ENCODE assay signal across 6 cellular contexts in genomic region chr6:43075791-43076092, GRCh38. TPM values are rescaled to one million over a fixed set of nuclear protein-coding genes. Genes with fewer than 3 reads are reported as not detected.
DNase-seq lines count a peak whose midpoint lies in the region; ATAC-seq and TF ChIP-seq lines count a peak whose summit lies in the region.

No MANE protein-coding gene starts in this region.

- POLR2A ChIA-PET in activated CD4-positive, alpha-beta T cell treated with anti-CD3 and anti-CD28 coated beads for 36 hours (lab: Charles Lee): no interaction called here

- no peak overlapping the region for H3K9ac ChIP-seq in endodermal cell (ENCODE audit: extremely low read depth, low read length, poor library complexity, severe bottlenecking)

- TF ChIP-seq CTCF in endodermal cell (conservative IDR thresholded peaks at IDR 0.05): no peak

- H3K9me3 ChIP-seq in endodermal cell (ENCODE audit: control insufficient read depth, low read length): no peaks in the 10 kb centered on the region

- peak; percentile 6 for ATAC-seq in activated CD4-positive, alpha-beta T cell treated with anti-CD3 and anti-CD28 coated beads for 36 hours
- no peak for ATAC-seq in stimulated activated memory B cell treated with anti-CD40 and anti-IgM and Interleukin-4, amounts not matched to agents 10 μg/mL and 1 μg/mL and 100 μg/mL, for 72 hours

- H3K4me1 Mint-ChIP-seq in activated CD4-positive, alpha-beta T cell treated with anti-CD3 and anti-CD28 coated beads for 36 hours: peaks cover 7% of the 10 kb centered on the region
- H3K4me1 Mint-ChIP-seq in endodermal cell: peaks cover 20% of the 10 kb centered on the region
- H3K4me1 Mint-ChIP-seq in stimulated activated memory B cell treated with anti-CD40 and anti-IgM and Interleukin-4, amounts not matched to agents 10 μg/mL and 1 μg/mL and 100 μg/mL, for 72 hours: no peaks in the 10 kb centered on the region

- peaks cover 3% of the 10 kb centered on the region for H3K36me3 Mint-ChIP-seq in activated CD4-positive, alpha-beta T cell treated with anti-CD3 and anti-CD28 coated beads for 36 hours (ENCODE audit: low read depth)
- peaks cover 23% of the 10 kb centered on the region for H3K36me3 Mint-ChIP-seq in endodermal cell (ENCODE audit: low read depth)
- peaks cover 32% of the 10 kb centered on the region for H3K36me3 Mint-ChIP-seq in stimulated activated memory B cell treated with anti-CD40 and anti-IgM and Interleukin-4, amounts not matched to agents 10 μg/mL and 1 μg/mL and 100 μg/mL, for 72 hours

- peak overlapping the region; percentile 47 for H3K4me3 Mint-ChIP-seq in activated CD4-positive, alpha-beta T cell treated with anti-CD3 and anti-CD28 coated beads for 36 hours
- peak overlapping the region; percentile 88 for H3K4me3 Mint-ChIP-seq in endodermal cell
- peak overlapping the region; percentile 12 for H3K4me3 Mint-ChIP-seq in stimulated activated memory B cell treated with anti-CD40 and anti-IgM and Interleukin-4, amounts not matched to agents 10 μg/mL and 1 μg/mL and 100 μg/mL, for 72 hours

- DNase-seq in activated CD4-positive, alpha-beta T cell treated with anti-CD3 and anti-CD28 coated beads for 36 hours: no peak
- DNase-seq in activated CD4-positive, alpha-beta T cell treated with anti-CD3 and anti-CD28 coated beads for 4 hours: no peak
- no peak for DNase-seq in endodermal cell
- no peak for DNase-seq in NOMO-1 (lab: John Stamatoyannopoulos, UW; ENCODE audit: unreplicated experiment in 2 of 2)
- no peak for DNase-seq in NCI-H146 (lab: John Stamatoyannopoulos, UW)

- CTCF ChIA-PET in activated CD4-positive, alpha-beta T cell treated with anti-CD3 and anti-CD28 coated beads for 36 hours (lab: Charles Lee): interaction anchor here (2.2 kb wide), 1 partner anchor 68 kb away, joined by 10 read pairs; no protein-coding TSS in a partner anchor

- peak overlapping the region; percentile 66 for H3K27ac ChIP-seq in endodermal cell (ENCODE audit: low read depth, low read length)

- no peak overlapping the region for H3K27ac Mint-ChIP-seq in activated CD4-positive, alpha-beta T cell treated with anti-CD3 and anti-CD28 coated beads for 36 hours
- no peak overlapping the region for H3K27ac Mint-ChIP-seq in endodermal cell
- H3K27ac Mint-ChIP-seq in stimulated activated memory B cell treated with anti-CD40 and anti-IgM and Interleukin-4, amounts not matched to agents 10 μg/mL and 1 μg/mL and 100 μg/mL, for 72 hours: no peak overlapping the region

- peaks cover 8% of the 10 kb centered on the region for H3K4me1 ChIP-seq in endodermal cell (ENCODE audit: control insufficient read depth, insufficient read depth, low read length)

- H3K36me3 ChIP-seq in endodermal cell (ENCODE audit: control insufficient read depth, insufficient read depth, low read length): peaks cover 25% of the 10 kb centered on the region

- no peaks in the 10 kb centered on the region for H3K27me3 ChIP-seq in endodermal cell (ENCODE audit: control insufficient read depth, insufficient read depth, low read length, poor library complexity, severe bottlenecking)

- intact Hi-C loops in activated CD4-positive, alpha-beta T cell treated with anti-CD3 and anti-CD28 coated beads for 36 hours (cut with DNase I, micrococcal nuclease): no loop called here

- no peaks in the 10 kb centered on the region for H3K9me3 Mint-ChIP-seq in activated CD4-positive, alpha-beta T cell treated with anti-CD3 and anti-CD28 coated beads for 36 hours (ENCODE audit: low read depth)
- H3K9me3 Mint-ChIP-seq in endodermal cell: no peaks in the 10 kb centered on the region
- no peaks in the 10 kb centered on the region for H3K9me3 Mint-ChIP-seq in stimulated activated memory B cell treated with anti-CD40 and anti-IgM and Interleukin-4, amounts not matched to agents 10 μg/mL and 1 μg/mL and 100 μg/mL, for 72 hours

- H3K4me3 ChIP-seq in endodermal cell (ENCODE audit: low read length): peak overlapping the region; percentile 73

- H3K27me3 Mint-ChIP-seq in activated CD4-positive, alpha-beta T cell treated with anti-CD3 and anti-CD28 coated beads for 36 hours: peaks cover 9% of the 10 kb centered on the region
- H3K27me3 Mint-ChIP-seq in endodermal cell (ENCODE audit: insufficient read depth): no peaks in the 10 kb centered on the region
- peaks cover 32% of the 10 kb centered on the region for H3K27me3 Mint-ChIP-seq in stimulated activated memory B cell treated with anti-CD40 and anti-IgM and Interleukin-4, amounts not matched to agents 10 μg/mL and 1 μg/mL and 100 μg/mL, for 72 hours

- 0 to 20% methylated on average over 2 to 7 of the region's 7 CpGs for WGBS in endodermal cell (ENCODE audit: insufficient coverage in 1 of 2, insufficient read length in 1 of 2), 2 experiments

RNA-seq across cellular contexts. Expression of gene PTK7, which starts 0.4 kb away (rescaled TPM):
- total RNA-seq in activated CD4-positive, alpha-beta T cell treated with anti-CD3 and anti-CD28 coated beads for 36 hours: 1 to 10 TPM; 4.1 to 4.6 TPM
- 100 to 1,000 TPM; 167 to 183 TPM for total RNA-seq in endodermal cell
- 126 TPM for polyA plus RNA-seq in endodermal cell (2013, experiment 1 of 2)
- polyA plus RNA-seq in endodermal cell (2013, experiment 2 of 2): 121 TPM

RNA-seq across cellular contexts. Expression of gene KLC4, which starts 16.3 kb away (rescaled TPM):
- 10 to 100 TPM in 1 of 2 experiments, 1 to 10 TPM in 1; 10.0 to 10.1 TPM for total RNA-seq in activated CD4-positive, alpha-beta T cell treated with anti-CD3 and anti-CD28 coated beads for 36 hours
- 10 to 100 TPM; 36.6 to 38.0 TPM for total RNA-seq in endodermal cell
- 40.7 TPM for polyA plus RNA-seq in endodermal cell (2013, experiment 1 of 2)
- 35.4 TPM for polyA plus RNA-seq in endodermal cell (2013, experiment 2 of 2)

RNA-seq across cellular contexts. Expression of gene MRPL2, which starts 16.5 kb away (rescaled TPM):
- 100 to 1,000 TPM in 1 of 2 experiments, 10 to 100 TPM in 1; 93.9 to 110 TPM for total RNA-seq in activated CD4-positive, alpha-beta T cell treated with anti-CD3 and anti-CD28 coated beads for 36 hours
- total RNA-seq in endodermal cell: 10 to 100 TPM; 51.6 to 65.2 TPM
- 64.5 TPM for polyA plus RNA-seq in endodermal cell (2013, experiment 1 of 2)
- 63.3 TPM for polyA plus RNA-seq in endodermal cell (2013, experiment 2 of 2)

RNA-seq across cellular contexts. Expression of gene CUL7, which starts 22.1 kb away (rescaled TPM):
- 10 to 100 TPM; 16.3 to 18.0 TPM for total RNA-seq in activated CD4-positive, alpha-beta T cell treated with anti-CD3 and anti-CD28 coated beads for 36 hours
- 10 to 100 TPM; 39.0 to 51.7 TPM for total RNA-seq in endodermal cell
- 37.9 TPM for polyA plus RNA-seq in endodermal cell (2013, experiment 1 of 2)
- polyA plus RNA-seq in endodermal cell (2013, experiment 2 of 2): 36.0 TPM

RNA-seq across cellular contexts. Expression of gene RRP36, which starts 54.3 kb away (rescaled TPM):
- total RNA-seq in activated CD4-positive, alpha-beta T cell treated with anti-CD3 and anti-CD28 coated beads for 36 hours: 10 to 100 TPM; 45.8 to 48.1 TPM
- total RNA-seq in endodermal cell: 10 to 100 TPM; 76.9 to 80.6 TPM
- 68.7 TPM for polyA plus RNA-seq in endodermal cell (2013, experiment 1 of 2)
- polyA plus RNA-seq in endodermal cell (2013, experiment 2 of 2): 67.9 TPM

Comparison
In these comparisons a context has a peak if more than half of its experiments do, and no peak if none do; other contexts are left out.
1. H3K4me3 Mint-ChIP-seq: peak in every context shown above with its lines; median percentile 88 in endodermal cell; 47 in activated CD4-positive, alpha-beta T cell treated with anti-CD3 and anti-CD28 coated beads for 36 hours; 12 in stimulated activated memory B cell treated with anti-CD40 and anti-IgM and Interleukin-4, amounts not matched to agents 10 μg/mL and 1 μg/mL and 100 μg/mL, for 72 hours.
2. RNA of gene PTK7, which starts 0.4 kb away (total RNA-seq): 167 to 183 TPM in endodermal cell; 4.1 to 4.6 TPM in activated CD4-positive, alpha-beta T cell treated with anti-CD3 and anti-CD28 coated beads for 36 hours; every median in the first group is over 10 times any median in the second.